ENCODE assay signal across 14 cellular contexts in the genomic region with DNA sequence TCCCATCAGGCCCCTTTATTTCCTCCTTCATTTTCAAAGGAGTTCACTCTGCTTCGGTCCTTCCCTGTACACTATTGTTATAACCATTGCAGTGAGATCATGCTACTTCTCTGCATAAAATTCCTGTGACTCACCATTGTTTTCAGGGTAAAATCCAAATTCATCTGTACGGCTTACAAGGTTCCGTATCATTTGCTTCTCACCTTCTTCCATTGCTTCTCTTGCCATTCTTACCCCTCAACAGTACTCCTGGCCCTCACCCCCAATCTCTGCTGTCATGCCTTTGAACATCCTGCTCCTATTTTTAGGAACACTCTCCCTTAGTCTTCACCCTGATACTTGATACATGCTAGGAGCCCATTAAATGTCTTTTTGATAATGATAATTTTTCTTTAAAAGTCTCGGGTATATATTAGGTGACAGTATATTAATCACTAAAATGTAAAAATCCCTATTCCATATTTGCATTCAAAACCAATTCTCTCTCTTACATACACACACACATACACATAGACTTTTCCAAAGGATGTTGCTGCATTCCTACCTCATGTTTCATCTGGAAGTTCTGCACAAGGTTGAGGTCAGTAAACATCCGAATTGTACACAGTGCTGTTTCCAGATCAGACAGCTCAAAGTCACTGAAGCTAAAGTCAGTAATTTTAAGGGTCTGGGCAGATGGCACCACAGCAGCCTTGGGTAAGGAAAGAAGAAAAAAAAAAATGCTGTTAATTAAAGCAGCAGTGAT.
DNase-seq lines count a peak whose midpoint lies in the region; ATAC-seq, FAIRE-seq and TF ChIP-seq lines count a peak whose summit lies in the region.
"Had no signal": no experiment of that assay in that cellular context is flagged by ENCODE, and none has a peak within 500 bp of the region (broad histone marks: within the 10 kb centered on the region; RNA-seq: fewer than 3 reads in every experiment).

No MANE protein-coding gene starts in this region.

- no peak overlapping the region for H3K27ac Mint-ChIP-seq in activated T-cell treated with anti-CD3 and anti-CD28 coated beads, Interleukin-2, amount 50 U/mL, for 72 hours
- H3K27ac Mint-ChIP-seq: activated B cell treated with CpG ODN at 0.5 μM for 24 hours; activated T-helper 1 cell treated with anti-CD3 and anti-CD28 coated beads, Interleukin-12 subunit alpha, Interleukin-12 subunit beta, Interleukin-2, Interleukin-4 antibody, amounts not matched to agents 30 ng/mL and 10 ng/mL and 1 ng/mL, durations not matched to agents 14 hours and 24 hours and 36 hours had no signal

- no peak overlapping the region for H2AK5ac ChIP-seq in mesenchymal stem cell (ENCODE audit: low read length, severe bottlenecking)

- H3K4me1 ChIP-seq in A549 = peaks cover 21% of the 10 kb centered on the region; the same call in 2 of the 3 replicates
- peaks cover 3% of the 10 kb centered on the region for H3K4me1 ChIP-seq in mesenchymal stem cell (ENCODE audit: control insufficient read depth, insufficient read depth, low read depth, low read length)
- no peaks in the 10 kb centered on the region for H3K4me1 ChIP-seq in effector memory CD4-positive, alpha-beta T cell (ENCODE audit: control insufficient read depth, insufficient read depth, low read length, poor library complexity, severe bottlenecking)
- H3K4me1 ChIP-seq: BE2C had no signal

- H2BK120ac ChIP-seq in mesenchymal stem cell (ENCODE audit: low read depth, low read length) = peak overlapping the region; percentile 79

- H3K27ac ChIP-seq in A549 (peak overlapping the region; percentile 67 to 75), mesenchymal stem cell (ENCODE audit: low read length, poor library complexity, severe bottlenecking) (peak overlapping the region; percentile 95)
- no peak overlapping the region for H3K27ac ChIP-seq in effector memory CD4-positive, alpha-beta T cell (ENCODE audit: insufficient read depth, low read length, poor library complexity, severe bottlenecking)

- no peaks in the 10 kb centered on the region for H3K4me1 Mint-ChIP-seq in activated T-cell treated with anti-CD3 and anti-CD28 coated beads, Interleukin-2, amount 50 U/mL, for 72 hours (ENCODE audit: low read depth)
- H3K4me1 Mint-ChIP-seq: activated B cell treated with CpG ODN at 0.5 μM for 24 hours had no signal

- no peak overlapping the region for H3K14ac ChIP-seq in mesenchymal stem cell (ENCODE audit: low read length in 2 of 2)

- CTCF ChIA-PET in A549 (lab: Yijun Ruan, JAX) = no interaction called here

- H2BK12ac ChIP-seq in mesenchymal stem cell (ENCODE audit: low read length in 2 of 2) = peak overlapping the region; percentile 54 to 94

- no peaks in the 10 kb centered on the region for H3K79me1 ChIP-seq in mesenchymal stem cell (replicated peaks; ENCODE audit: low read length, poor library complexity, severe bottlenecking)

- peak in 1 of 2 experiments; percentile 37 for DNase-seq in A549 (ENCODE audit: low read depth in 1 of 2, low spot score in 1 of 2)
- peak; percentile 78 for DNase-seq in M059J (ENCODE audit: low read depth)
- DNase-seq in dermis microvascular lymphatic vessel endothelial cell (ENCODE audit: low read depth in 2 of 2) = peak; percentile 82 to 91
- DNase-seq in mesenchymal stem cell = peak; percentile 92
- DNase-seq in NCI-H345 treated with DMSO at 0.1 percent for 48 hours (lab: John Stamatoyannopoulos, UW; ENCODE audit: unreplicated experiment) = no peak
- DNase-seq in activated T-cell treated with anti-CD3 and anti-CD28 coated beads, Interleukin-2, amount 50 U/mL, for 72 hours = no peak
- DNase-seq in effector memory CD4-positive, alpha-beta T cell = no peak
- DNase-seq: activated B cell treated with CpG ODN at 0.5 μM for 24 hours; BE2C; NCI-H2029; stimulated activated CD8-positive, alpha-beta memory T cell treated with anti-CD3 and anti-CD28 coated beads, Interleukin-4, amount 100 ng/mL, for 48 hours had no signal

- no peak overlapping the region for H3K23ac ChIP-seq in mesenchymal stem cell (ENCODE audit: low read length in 2 of 2)

- H3K4me2 ChIP-seq in A549 = peak overlapping the region; percentile 71
- H3K4me2 ChIP-seq in mesenchymal stem cell (ENCODE audit: low read length, poor library complexity, severe bottlenecking) = peak overlapping the region; percentile 68

- H3K27me3 Mint-ChIP-seq in activated T-cell treated with anti-CD3 and anti-CD28 coated beads, Interleukin-2, amount 50 U/mL, for 72 hours (ENCODE audit: low read depth) = no peaks in the 10 kb centered on the region
- H3K27me3 Mint-ChIP-seq: activated B cell treated with CpG ODN at 0.5 μM for 24 hours had no signal

- H3K4me3 ChIP-seq in A549 = no peak overlapping the region
- H3K4me3 ChIP-seq in mesenchymal stem cell (ENCODE audit: insufficient read depth in 1 of 2, low read depth in 1 of 2, low read length in 2 of 2) = peak overlapping the region in 1 of 2 experiments; percentile 48
- H3K4me3 ChIP-seq in effector memory CD4-positive, alpha-beta T cell (ENCODE audit: insufficient read depth, low read depth, low read length, poor library complexity, severe bottlenecking) = no peak overlapping the region
- H3K4me3 ChIP-seq: lung had no signal

- no peaks in the 10 kb centered on the region for H3K9me3 Mint-ChIP-seq in activated T-cell treated with anti-CD3 and anti-CD28 coated beads, Interleukin-2, amount 50 U/mL, for 72 hours
- H3K9me3 Mint-ChIP-seq: activated B cell treated with CpG ODN at 0.5 μM for 24 hours; activated T-helper 1 cell treated with anti-CD3 and anti-CD28 coated beads, Interleukin-12 subunit alpha, Interleukin-12 subunit beta, Interleukin-2, Interleukin-4 antibody, amounts not matched to agents 30 ng/mL and 10 ng/mL and 1 ng/mL, durations not matched to agents 14 hours and 24 hours and 36 hours had no signal

- no peak for TF ChIP-seq CTCF in A549 (IDR thresholded peaks at IDR 0.05)

- H3K18ac ChIP-seq in mesenchymal stem cell (ENCODE audit: low read depth in 1 of 2, low read length in 2 of 2) = peak overlapping the region; percentile 67 to 97

- no peak overlapping the region for H2BK15ac ChIP-seq in mesenchymal stem cell (ENCODE audit: low read depth, poor library complexity, severe bottlenecking)

- no peak for TF ChIP-seq RAD21 in A549 (conservative IDR thresholded peaks at IDR 0.05 in 1 of 2, IDR thresholded peaks at IDR 0.05 in 1 of 2)

- no peaks in the 10 kb centered on the region for H3K27me3 ChIP-seq in mesenchymal stem cell (ENCODE audit: control insufficient read depth in 1 of 2, insufficient read depth in 1 of 2, low read length in 2 of 2)
- H3K27me3 ChIP-seq in effector memory CD4-positive, alpha-beta T cell (replicated peaks; ENCODE audit: control insufficient read depth, insufficient read depth, low read length, poor library complexity, severe bottlenecking) = no peaks in the 10 kb centered on the region
- H3K27me3 ChIP-seq: BE2C had no signal

- H3K9me3 ChIP-seq in A549 = no peaks in the 10 kb centered on the region
- H3K9me3 ChIP-seq in mesenchymal stem cell (ENCODE audit: control insufficient read depth, low read length) = no peaks in the 10 kb centered on the region
- no peaks in the 10 kb centered on the region for H3K9me3 ChIP-seq in effector memory CD4-positive, alpha-beta T cell (ENCODE audit: control insufficient read depth, low read length)
- H3K9me3 ChIP-seq: BE2C had no signal

- H2BK5ac ChIP-seq in mesenchymal stem cell (ENCODE audit: low read depth, low read length, poor library complexity, severe bottlenecking) = no peak overlapping the region

- no peak overlapping the region for H3K4me3 Mint-ChIP-seq in activated T-cell treated with anti-CD3 and anti-CD28 coated beads, Interleukin-2, amount 50 U/mL, for 72 hours
- H3K4me3 Mint-ChIP-seq: activated B cell treated with CpG ODN at 0.5 μM for 24 hours; activated T-helper 1 cell treated with anti-CD3 and anti-CD28 coated beads, Interleukin-12 subunit alpha, Interleukin-12 subunit beta, Interleukin-2, Interleukin-4 antibody, amounts not matched to agents 30 ng/mL and 10 ng/mL and 1 ng/mL, durations not matched to agents 14 hours and 24 hours and 36 hours had no signal

- ATAC-seq in A549 (peak; percentile 85 to 93), GM18502 (IDR thresholded peaks at IDR 0.05; ENCODE audit: poor library complexity, unreplicated experiment) (no peak)
- no peak for ATAC-seq in activated T-cell treated with anti-CD3 and anti-CD28 coated beads, Interleukin-2, amount 50 U/mL, for 72 hours (replicated peaks in 1 of 2)

- POLR2A ChIA-PET in A549 (lab: Yijun Ruan, JAX) = interaction anchor here (0.6 kb wide), 1 partner anchor 10 kb away, joined by 3 read pairs; no protein-coding TSS in a partner anchor

- peak overlapping the region; percentile 90 for H4K91ac ChIP-seq in mesenchymal stem cell (ENCODE audit: low read length)

- WGBS in A549 (ENCODE audit: missing lambda C conversion rate) = 11% methylated on average over 5 of the region's 5 CpGs
- 5% methylated on average over 4 of the region's 5 CpGs for WGBS in mesenchymal stem cell

- no peak for TF ChIP-seq POLR2A in A549 (IDR thresholded peaks at IDR 0.05; ENCODE audit: low read length)

- no peak for TF ChIP-seq EP300 in A549 (IDR thresholded peaks at IDR 0.05)

- peaks cover 0 to 2% of the 10 kb centered on the region in 2 donors for H3K36me3 Mint-ChIP-seq in activated T-cell treated with anti-CD3 and anti-CD28 coated beads, Interleukin-2, amount 50 U/mL, for 72 hours (ENCODE audit: insufficient read depth in 2 of 2)

- H2AFZ ChIP-seq in mesenchymal stem cell (ENCODE audit: low read depth, low read length) = no peak overlapping the region

- peak overlapping the region; percentile 48 for H3K9ac ChIP-seq in mesenchymal stem cell (ENCODE audit: low read length)

- peaks cover 0 to 28% of the 10 kb centered on the region in 2 experiments for H3K36me3 ChIP-seq in mesenchymal stem cell (ENCODE audit: control insufficient read depth in 1 of 2, insufficient read depth in 2 of 2, low read depth in 1 of 2, low read length in 2 of 2)
- no peaks in the 10 kb centered on the region for H3K36me3 ChIP-seq in effector memory CD4-positive, alpha-beta T cell (ENCODE audit: control insufficient read depth, insufficient read depth, low read length)
- H3K36me3 ChIP-seq: BE2C had no signal

- FAIRE-seq in A549 (lab: Jason Lieb, UNC) = no peak

- H3K4ac ChIP-seq in mesenchymal stem cell (ENCODE audit: low read depth in 1 of 2, low read length in 2 of 2) = peak overlapping the region; percentile 69 to 94

- H4K8ac ChIP-seq in mesenchymal stem cell (ENCODE audit: low read length) = peak overlapping the region; percentile 41

TF ChIP-seq in A549, 52 proteins besides CTCF, POLR2A, EP300 and RAD21:
- TF ChIP-seq EHF (CRISPR knock-in tag; IDR thresholded peaks at IDR 0.05) (no peak), CBX2 (IDR thresholded peaks at IDR 0.05; ENCODE audit: borderline replicate concordance, low read depth) (no peak), CHD4 (IDR thresholded peaks at IDR 0.05; ENCODE audit: borderline replicate concordance) (no peak), FOSL2 (IDR thresholded peaks at IDR 0.05) (no peak), FOSL2 (CRISPR knock-in tag; IDR thresholded peaks at IDR 0.05) (0 out of 2 replicates have a peak, but pooled peaks have one; percentile 5), HOXB5 (CRISPR knock-in tag; IDR thresholded peaks at IDR 0.05) (no peak), TFCP2L1 (CRISPR knock-in tag; IDR thresholded peaks at IDR 0.05) (no peak)
TF ChIP-seq in A549: peak in this region for 1.

Comparison
In these comparisons a context has a peak if more than half of its experiments do, and no peak if none do; other contexts are left out.
1. ATAC-seq: peak in A549 (2 of 2); none in activated T-cell treated with anti-CD3 and anti-CD28 coated beads, Interleukin-2, amount 50 U/mL, for 72 hours (0 of 2) and GM18502 (single experiment).
2. DNase-seq: peak in M059J (single experiment), dermis microvascular lymphatic vessel endothelial cell (2 of 2) and mesenchymal stem cell (single experiment); none in NCI-H345 treated with DMSO at 0.1 percent for 48 hours (single experiment), activated T-cell treated with anti-CD3 and anti-CD28 coated beads, Interleukin-2, amount 50 U/mL, for 72 hours (0 of 2) and effector memory CD4-positive, alpha-beta T cell (0 of 3).